In genomic region chr6:161226005-161226964, GRCh38 we compare ENCODE assay signal across 10 cellular contexts. TPM values are rescaled to one million over a fixed set of nuclear protein-coding genes. Genes with fewer than 3 reads are reported as not detected.
A peak's percentile ranks its signal among the peaks of the same experiment; 100 is the strongest.
DNase-seq lines count a peak whose midpoint lies in the region; ATAC-seq and TF ChIP-seq lines count a peak whose summit lies in the region.
"Had no signal": no experiment of that assay in that cellular context is flagged by ENCODE, and none has a peak within 500 bp of the region (broad histone marks: within the 10 kb centered on the region; RNA-seq: fewer than 3 reads in every experiment).

No MANE protein-coding gene starts in this region.

- H3K27ac ChIP-seq in BLaER1 = 0 out of 2 replicates have a peak overlapping the region, but pooled peaks have one; percentile 9
- H3K27ac ChIP-seq: SJSA1 had no signal

- H3K4me1 Mint-ChIP-seq in glutamatergic neuron (ENCODE audit: low read depth, unreplicated experiment) = peaks cover 26% of the 10 kb centered on the region

- TF ChIP-seq CTCF in glutamatergic neuron (IDR thresholded peaks at IDR 0.05; ENCODE audit: partially characterized antibody, unreplicated experiment) = no peak

- H3K4me2 ChIP-seq in BLaER1 = peak overlapping the region; percentile 46

- H3K4me1 ChIP-seq in BLaER1 = peaks cover 16% of the 10 kb centered on the region

- H3K27me3 ChIP-seq in BLaER1 = no peaks in the 10 kb centered on the region
- H3K27me3 ChIP-seq: SJSA1 had no signal

- H3K36me3 ChIP-seq in BLaER1 = peaks cover 55% of the 10 kb centered on the region

- peak; percentile 34 for ATAC-seq in GM19467 (IDR thresholded peaks at IDR 0.05; ENCODE audit: unreplicated experiment)

- H3K9ac ChIP-seq in BLaER1 = no peak overlapping the region

- no peaks in the 10 kb centered on the region for H3K27me3 Mint-ChIP-seq in glutamatergic neuron (ENCODE audit: unreplicated experiment)

- H3K4me3 ChIP-seq in BLaER1 = no peak overlapping the region
- H3K4me3 ChIP-seq: SJSA1 had no signal

- no peak overlapping the region for H3K27ac Mint-ChIP-seq in glutamatergic neuron (ENCODE audit: unreplicated experiment)

- H3K36me3 Mint-ChIP-seq in glutamatergic neuron (ENCODE audit: unreplicated experiment) = peaks cover 11% of the 10 kb centered on the region

- H4K20me1 ChIP-seq in BLaER1 = peaks cover 13% of the 10 kb centered on the region; the same call in 1 of the 2 replicates

- H3K9me3 ChIP-seq in BLaER1 = no peaks in the 10 kb centered on the region
- H3K9me3 ChIP-seq: SJSA1 had no signal

- H3K4me3 Mint-ChIP-seq in glutamatergic neuron (ENCODE audit: unreplicated experiment) = peak overlapping the region; percentile 50

- peaks cover 6% of the 10 kb centered on the region for H3K9me3 Mint-ChIP-seq in glutamatergic neuron (ENCODE audit: unreplicated experiment)

- peak; percentile 83 for DNase-seq in OCI-M1 (lab: John Stamatoyannopoulos, UW)
- DNase-seq in glutamatergic neuron = no peak
- DNase-seq in amniotic stem cell (lab: John Stamatoyannopoulos, UW) = no peak
- DNase-seq in SHP77 treated with DMSO at 0.1 percent for 48 hours (lab: John Stamatoyannopoulos, UW) = no peak
- no peak for DNase-seq in stimulated activated naive CD4-positive, alpha-beta T cell (lab: John Stamatoyannopoulos, UW)
- no peak for DNase-seq in DMS153 (lab: John Stamatoyannopoulos, UW)
- DNase-seq: DND-41 had no signal

RNA-seq across cellular contexts. Expression of gene AGPAT4, which starts 47.6 kb away (rescaled TPM):
- total RNA-seq in glutamatergic neuron (ENCODE audit: unreplicated experiment) = 90.2 TPM
